1 cellular context compared by ENCODE assay signal in genomic region chr17:60036796-60037677, GRCh38.
TF ChIP-seq lines count a peak whose summit lies in the region.

No MANE protein-coding gene starts in this region.

TF ChIP-seq in HepG2, 621 proteins besides CTCF, POLR2A, EP300 and RAD21 (continued from another document):
- TF ChIP-seq, protein P1, sequence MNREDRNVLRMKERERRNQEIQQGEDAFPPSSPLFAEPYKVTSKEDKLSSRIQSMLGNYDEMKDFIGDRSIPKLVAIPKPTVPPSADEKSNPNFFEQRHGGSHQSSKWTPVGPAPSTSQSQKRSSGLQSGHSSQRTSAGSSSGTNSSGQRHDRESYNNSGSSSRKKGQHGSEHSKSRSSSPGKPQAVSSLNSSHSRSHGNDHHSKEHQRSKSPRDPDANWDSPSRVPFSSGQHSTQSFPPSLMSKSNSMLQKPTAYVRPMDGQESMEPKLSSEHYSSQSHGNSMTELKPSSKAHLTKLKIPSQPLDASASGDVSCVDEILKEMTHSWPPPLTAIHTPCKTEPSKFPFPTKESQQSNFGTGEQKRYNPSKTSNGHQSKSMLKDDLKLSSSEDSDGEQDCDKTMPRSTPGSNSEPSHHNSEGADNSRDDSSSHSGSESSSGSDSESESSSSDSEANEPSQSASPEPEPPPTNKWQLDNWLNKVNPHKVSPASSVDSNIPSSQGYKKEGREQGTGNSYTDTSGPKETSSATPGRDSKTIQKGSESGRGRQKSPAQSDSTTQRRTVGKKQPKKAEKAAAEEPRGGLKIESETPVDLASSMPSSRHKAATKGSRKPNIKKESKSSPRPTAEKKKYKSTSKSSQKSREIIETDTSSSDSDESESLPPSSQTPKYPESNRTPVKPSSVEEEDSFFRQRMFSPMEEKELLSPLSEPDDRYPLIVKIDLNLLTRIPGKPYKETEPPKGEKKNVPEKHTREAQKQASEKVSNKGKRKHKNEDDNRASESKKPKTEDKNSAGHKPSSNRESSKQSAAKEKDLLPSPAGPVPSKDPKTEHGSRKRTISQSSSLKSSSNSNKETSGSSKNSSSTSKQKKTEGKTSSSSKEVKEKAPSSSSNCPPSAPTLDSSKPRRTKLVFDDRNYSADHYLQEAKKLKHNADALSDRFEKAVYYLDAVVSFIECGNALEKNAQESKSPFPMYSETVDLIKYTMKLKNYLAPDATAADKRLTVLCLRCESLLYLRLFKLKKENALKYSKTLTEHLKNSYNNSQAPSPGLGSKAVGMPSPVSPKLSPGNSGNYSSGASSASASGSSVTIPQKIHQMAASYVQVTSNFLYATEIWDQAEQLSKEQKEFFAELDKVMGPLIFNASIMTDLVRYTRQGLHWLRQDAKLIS (CRISPR knock-in tag; IDR thresholded peaks at IDR 0.05) = no peak
- TF ChIP-seq HOXA3 (CRISPR knock-in tag; IDR thresholded peaks at IDR 0.05) (peak; percentile 59; the same call in 1 of the 2 replicates), TEAD3 (CRISPR knock-in tag; optimal IDR thresholded peaks at IDR 0.05; ENCODE audit: borderline replicate concordance) (peak; percentile 87), PBX3 (CRISPR knock-in tag; IDR thresholded peaks at IDR 0.05; ENCODE audit: borderline replicate concordance) (no peak), ZBTB8A (CRISPR knock-in tag; IDR thresholded peaks at IDR 0.05; ENCODE audit: borderline replicate concordance, low read depth) (0 out of 2 replicates have a peak, but pooled peaks have one; percentile 74), ZZZ3 (CRISPR knock-in tag; IDR thresholded peaks at IDR 0.05; ENCODE audit: borderline replicate concordance) (no peak), ZSCAN12 (CRISPR knock-in tag; IDR thresholded peaks at IDR 0.05) (no peak), ZBTB38 (CRISPR knock-in tag; IDR thresholded peaks at IDR 0.05) (peak; percentile 63; the same call in 1 of the 2 replicates), ELF1 (CRISPR knock-in tag; IDR thresholded peaks at IDR 0.05) (0 out of 2 replicates have a peak, but pooled peaks have one; percentile 28), ZNF10 (CRISPR knock-in tag; IDR thresholded peaks at IDR 0.05; ENCODE audit: borderline replicate concordance, low read depth) (no peak), RFXAP (CRISPR knock-in tag; IDR thresholded peaks at IDR 0.05; ENCODE audit: borderline replicate concordance) (no peak), IKZF4 (CRISPR knock-in tag; IDR thresholded peaks at IDR 0.05; ENCODE audit: borderline replicate concordance, low read depth, not compliant biosample characterization) (peak; percentile 86), ZNF124 (CRISPR knock-in tag; IDR thresholded peaks at IDR 0.05) (peak; percentile 93), ZNF354B (CRISPR knock-in tag; IDR thresholded peaks at IDR 0.05) (no peak), CEBPB (IDR thresholded peaks at IDR 0.05; ENCODE audit: borderline replicate concordance, low read depth, low read length) (no peak), ZNF468 (CRISPR knock-in tag; IDR thresholded peaks at IDR 0.05) (no peak), CEBPG (CRISPR knock-in tag; IDR thresholded peaks at IDR 0.05) (no peak; the same call in 1 of the 2 replicates), ZNF780A (CRISPR knock-in tag; IDR thresholded peaks at IDR 0.05) (no peak)
- TF ChIP-seq, protein P2, sequence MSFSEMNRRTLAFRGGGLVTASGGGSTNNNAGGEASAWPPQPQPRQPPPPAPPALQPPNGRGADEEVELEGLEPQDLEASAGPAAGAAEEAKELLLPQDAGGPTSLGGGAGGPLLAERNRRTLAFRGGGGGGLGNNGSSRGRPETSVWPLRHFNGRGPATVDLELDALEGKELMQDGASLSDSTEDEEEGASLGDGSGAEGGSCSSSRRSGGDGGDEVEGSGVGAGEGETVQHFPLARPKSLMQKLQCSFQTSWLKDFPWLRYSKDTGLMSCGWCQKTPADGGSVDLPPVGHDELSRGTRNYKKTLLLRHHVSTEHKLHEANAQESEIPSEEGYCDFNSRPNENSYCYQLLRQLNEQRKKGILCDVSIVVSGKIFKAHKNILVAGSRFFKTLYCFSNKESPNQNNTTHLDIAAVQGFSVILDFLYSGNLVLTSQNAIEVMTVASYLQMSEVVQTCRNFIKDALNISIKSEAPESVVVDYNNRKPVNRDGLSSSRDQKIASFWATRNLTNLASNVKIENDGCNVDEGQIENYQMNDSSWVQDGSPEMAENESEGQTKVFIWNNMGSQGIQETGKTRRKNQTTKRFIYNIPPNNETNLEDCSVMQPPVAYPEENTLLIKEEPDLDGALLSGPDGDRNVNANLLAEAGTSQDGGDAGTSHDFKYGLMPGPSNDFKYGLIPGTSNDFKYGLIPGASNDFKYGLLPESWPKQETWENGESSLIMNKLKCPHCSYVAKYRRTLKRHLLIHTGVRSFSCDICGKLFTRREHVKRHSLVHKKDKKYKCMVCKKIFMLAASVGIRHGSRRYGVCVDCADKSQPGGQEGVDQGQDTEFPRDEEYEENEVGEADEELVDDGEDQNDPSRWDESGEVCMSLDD (CRISPR knock-in tag; IDR thresholded peaks at IDR 0.05; ENCODE audit: borderline replicate concordance) = no peak
- TF ChIP-seq, protein P3, sequence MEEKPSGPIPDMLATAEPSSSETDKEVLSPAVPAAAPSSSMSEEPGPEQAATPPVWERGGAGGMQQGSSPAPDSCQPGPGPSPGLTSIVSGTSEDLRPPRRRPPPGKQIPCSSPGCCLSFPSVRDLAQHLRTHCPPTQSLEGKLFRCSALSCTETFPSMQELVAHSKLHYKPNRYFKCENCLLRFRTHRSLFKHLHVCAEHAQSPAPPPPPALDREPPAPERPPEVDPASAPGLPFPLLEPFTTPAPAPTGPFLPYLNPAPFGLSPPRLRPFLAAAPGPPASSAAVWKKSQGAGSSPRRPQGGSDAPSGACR (CRISPR knock-in tag; IDR thresholded peaks at IDR 0.05) = no peak
